Comparison of ENCODE assay signal across 14 cellular contexts in genomic region chr18:55794288-55795052, GRCh38.
DNase-seq lines count a peak whose midpoint lies in the region; ATAC-seq, FAIRE-seq and TF ChIP-seq lines count a peak whose summit lies in the region.
"Had no signal": no experiment of that assay in that cellular context is flagged by ENCODE, and none has a peak within 500 bp of the region (broad histone marks: within the 10 kb centered on the region; RNA-seq: fewer than 3 reads in every experiment).

No MANE protein-coding gene starts in this region.

- TF ChIP-seq POLR2A in H1 (IDR thresholded peaks at IDR 0.05; ENCODE audit: control extremely low read depth in 1 of 2, low read depth in 2 of 2, low read length in 2 of 2): no peak
- no peak for TF ChIP-seq POLR2A in tibial nerve (IDR thresholded peaks at IDR 0.05)

- H3K23me2 ChIP-seq in H1 (ENCODE audit: low read depth, low read length): no peaks in the 10 kb centered on the region

- H3K36me3 ChIP-seq in Loucy (ENCODE audit: insufficient read depth, low read length) (no peaks in the 10 kb centered on the region), H1 (ENCODE audit: control insufficient read depth in 2 of 4, insufficient read depth in 4 of 4, low read length in 3 of 4) (peaks cover 0 to 1% (median 0%) of the 10 kb centered on the region in 4 experiments; a peak in 1 of 8 replicates), lower lobe of right lung (no peaks in the 10 kb centered on the region), tibial nerve (no peaks in the 10 kb centered on the region)
- H3K36me3 ChIP-seq: prostate gland had no signal

- H2BK5ac ChIP-seq in H1 (ENCODE audit: low read depth, low read length): no peak overlapping the region

- H3K27ac ChIP-seq in H1 (ENCODE audit: low read depth, low read length): no peak overlapping the region
- H3K27ac ChIP-seq in lower lobe of right lung: peak overlapping the region; percentile 56
- H3K27ac ChIP-seq in tibial nerve: peak overlapping the region in 3 of 4 donors; percentile 1 to 64 (median 35)
- H3K27ac ChIP-seq: prostate gland had no signal

- no peak overlapping the region for H2BK20ac ChIP-seq in H1 (ENCODE audit: low read length)

- 78% methylated on average over 8 of the region's 8 CpGs; no CpG with 5 or more reads in 1 of the 2 experiments for WGBS in H1 (ENCODE audit: extremely low coverage in 1 of 2, insufficient coverage in 1 of 2, insufficient read length in 1 of 2, insufficient replicate concordance in 2 of 2, low coverage in 1 of 2, low lambda C conversion rate in 2 of 2, missing lambda C conversion rate in 1 of 2), 2 experiments
- WGBS in tibial nerve, 2 donors: 49 to 55% methylated on average over 8 of the region's 8 CpGs

- H3K9me3 ChIP-seq in Loucy (ENCODE audit: insufficient read depth, low read depth, low read length) (no peaks in the 10 kb centered on the region), H1 (ENCODE audit: insufficient read depth in 2 of 2, low read depth in 1 of 2, low read length in 1 of 2) (no peaks in the 10 kb centered on the region), lower lobe of right lung (no peaks in the 10 kb centered on the region), tibial nerve (no peaks in the 10 kb centered on the region)
- H3K9me3 ChIP-seq: prostate gland had no signal

- H4K5ac ChIP-seq in H1 (ENCODE audit: insufficient read length, low read depth, low read length): no peak overlapping the region

- H2AFZ ChIP-seq in Loucy (ENCODE audit: low read length) (peak overlapping the region; percentile 41; the same call in 1 of the 2 replicates), H1 (ENCODE audit: low read length) (peak overlapping the region; percentile 30; the same call in 1 of the 2 replicates)

- CTCF ChIA-PET in H1 (lab: Charles Lee; ENCODE audit: partially characterized antibody): interaction anchor here (1.3 kb wide), 1 partner anchor 8 kb away, joined by 3 read pairs; no protein-coding TSS in a partner anchor

- H2BK12ac ChIP-seq in H1 (ENCODE audit: low read depth, low read length): no peak overlapping the region

- H3K4me3 ChIP-seq in Loucy (ENCODE audit: low read length, poor library complexity, severe bottlenecking) (no peak overlapping the region), H1 (ENCODE audit: extremely low read depth in 1 of 4, insufficient read depth in 2 of 4, low read depth in 3 of 4, low read length in 4 of 4) (no peak overlapping the region), lower lobe of right lung (no peak overlapping the region), tibial nerve (no peak overlapping the region)
- H3K4me3 ChIP-seq: prostate gland had no signal

- no peaks in the 10 kb centered on the region for H3K9me2 ChIP-seq in Loucy (replicated peaks; ENCODE audit: low read depth, low read length)

- H3K4me2 ChIP-seq in Loucy (ENCODE audit: low read depth, low read length, poor library complexity, severe bottlenecking) (no peak overlapping the region), H1 (ENCODE audit: insufficient read depth in 1 of 2, low read depth in 2 of 2, low read length in 2 of 2) (no peak overlapping the region)

- H3K4me1 ChIP-seq in Loucy (ENCODE audit: insufficient read depth, low read length, poor library complexity, severe bottlenecking) (no peaks in the 10 kb centered on the region), H1 (replicated peaks in 1 of 4; ENCODE audit: control insufficient read depth in 3 of 4, insufficient read depth in 4 of 4, low read length in 3 of 4) (no peaks in the 10 kb centered on the region), lower lobe of right lung (peaks cover 4% of the 10 kb centered on the region), tibial nerve (no peaks in the 10 kb centered on the region)
- H3K4me1 ChIP-seq: prostate gland had no signal

- H4K8ac ChIP-seq in H1 (ENCODE audit: extremely low read depth, insufficient read depth, low read length): no peak overlapping the region

- H4K20me1 ChIP-seq in Loucy (ENCODE audit: insufficient read depth, low read length, poor library complexity, severe bottlenecking) (no peaks in the 10 kb centered on the region), H1 (replicated peaks in 1 of 2; ENCODE audit: control insufficient read depth in 1 of 2, insufficient read depth in 2 of 2, low read length in 2 of 2) (no peaks in the 10 kb centered on the region)

- intact Hi-C loops in lower lobe of right lung (cut with DNase I): no loop called here

- H3K14ac ChIP-seq in H1 (ENCODE audit: insufficient read length): no peak overlapping the region

- no peak overlapping the region for H3K56ac ChIP-seq in H1 (replicated peaks; ENCODE audit: insufficient read length, low read depth, low read length)

- ATAC-seq in lower lobe of right lung: no peak
- ATAC-seq: HCT116 had no signal

- POLR2A ChIA-PET in H1 (lab: Charles Lee; ENCODE audit: partially characterized antibody): interaction anchor here (0.6 kb wide), 1 partner anchor 113 kb away, joined by 6 read pairs; no protein-coding TSS in a partner anchor

- no peak overlapping the region for H2BK120ac ChIP-seq in H1 (replicated peaks; ENCODE audit: low read depth, low read length)

- no peaks in the 10 kb centered on the region for H3F3A ChIP-seq in Loucy (ENCODE audit: low read depth)

- H3K27me3 ChIP-seq in Loucy (ENCODE audit: insufficient read depth, low read length, poor library complexity, severe bottlenecking) (no peaks in the 10 kb centered on the region), H1 (replicated peaks in 1 of 4; ENCODE audit: control insufficient read depth in 3 of 4, extremely low read depth in 1 of 4, insufficient read depth in 3 of 4, low read length in 3 of 4) (no peaks in the 10 kb centered on the region), lower lobe of right lung (ENCODE audit: low read depth) (no peaks in the 10 kb centered on the region), tibial nerve (no peaks in the 10 kb centered on the region)

- no peak overlapping the region for H2BK15ac ChIP-seq in H1 (ENCODE audit: low read length)

- H3K9ac ChIP-seq in Loucy (ENCODE audit: low read depth, low read length, poor library complexity, severe bottlenecking): no peak overlapping the region
- H3K9ac ChIP-seq in H1 (replicated peaks in 1 of 4; ENCODE audit: extremely low read depth in 1 of 4, low read depth in 3 of 4, low read length in 3 of 4): no peak overlapping the region

- no peak for TF ChIP-seq RAD21 in H1 (IDR thresholded peaks at IDR 0.05 in 1 of 2, conservative IDR thresholded peaks at IDR 0.05 in 1 of 2; ENCODE audit: low read depth in 2 of 2, low read length in 2 of 2)

- H2AK5ac ChIP-seq in H1 (ENCODE audit: low read depth, low read length): no peak overlapping the region

- no peak overlapping the region for H4K91ac ChIP-seq in H1 (replicated peaks; ENCODE audit: insufficient read length, low read length)

- H3K18ac ChIP-seq in H1 (ENCODE audit: extremely low read depth, low read length): no peak overlapping the region

- H3K79me2 ChIP-seq in Loucy (ENCODE audit: insufficient read depth, low read length) (no peaks in the 10 kb centered on the region), H1 (ENCODE audit: control insufficient read depth in 1 of 2, insufficient read depth in 2 of 2, low read length in 2 of 2) (no peaks in the 10 kb centered on the region)

- DNase-seq in H1 (ENCODE audit: low read depth in 1 of 2, low spot score in 2 of 2) (no peak), lower lobe of right lung (no peak), tibial nerve (ENCODE audit: low spot score in 2 of 2) (no peak), DMS79 treated with DMSO at 0.1 percent for 48 hours (lab: John Stamatoyannopoulos, UW) (no peak), NOMO-1 treated with DMSO at 0.1 percent for 48 hours (lab: John Stamatoyannopoulos, UW; ENCODE audit: unreplicated experiment) (no peak), NAMALWA (ENCODE audit: low spot score) (no peak)
- DNase-seq: activated naive CD8-positive, alpha-beta T cell treated with anti-CD3 and anti-CD28 coated beads, Interleukin-2, amount 10 ng/mL, durations not matched to agents 7 days and 5 days; activated T-cell treated with anti-CD3 and anti-CD28 coated beads for 4 hours; GF-D8; NCI-H2081; stimulated activated CD4-positive, alpha-beta T cell treated with anti-CD3 and anti-CD28 coated beads, Interleukin-2, amount 100 ng/mL, for 48 hours had no signal

- TF ChIP-seq CTCF in Loucy (conservative IDR thresholded peaks at IDR 0.05; ENCODE audit: low read length) (no peak), H1 (IDR thresholded peaks at IDR 0.05; ENCODE audit: control extremely low read depth in 1 of 3, insufficient read depth in 1 of 3, low read depth in 1 of 3, low read length in 3 of 3) (no peak), lower lobe of right lung (IDR thresholded peaks at IDR 0.05) (no peak), tibial nerve (IDR thresholded peaks at IDR 0.05) (no peak)

- no peak overlapping the region for H3K4ac ChIP-seq in H1 (replicated peaks; ENCODE audit: insufficient read length, low read depth, low read length)

- FAIRE-seq in H1 (lab: Jason Lieb, UNC): peak; percentile 62

- H3K23ac ChIP-seq in H1 (ENCODE audit: insufficient read length): no peak overlapping the region

- H3K79me1 ChIP-seq in H1 (ENCODE audit: low read depth, low read length): no peaks in the 10 kb centered on the region

- TF ChIP-seq EP300 in H1 (IDR thresholded peaks at IDR 0.05; ENCODE audit: borderline replicate concordance in 1 of 2, low read depth in 2 of 2, low read length in 2 of 2): no peak
- no peak for TF ChIP-seq EP300 in tibial nerve (IDR thresholded peaks at IDR 0.05)

TF ChIP-seq in H1, 55 proteins besides CTCF, POLR2A, EP300 and RAD21:
- TF ChIP-seq CREB1 (IDR thresholded peaks at IDR 0.05) (no peak), POU5F1 (IDR thresholded peaks at IDR 0.05; ENCODE audit: low read depth, low read length) (no peak)
